In the genomic region with DNA sequence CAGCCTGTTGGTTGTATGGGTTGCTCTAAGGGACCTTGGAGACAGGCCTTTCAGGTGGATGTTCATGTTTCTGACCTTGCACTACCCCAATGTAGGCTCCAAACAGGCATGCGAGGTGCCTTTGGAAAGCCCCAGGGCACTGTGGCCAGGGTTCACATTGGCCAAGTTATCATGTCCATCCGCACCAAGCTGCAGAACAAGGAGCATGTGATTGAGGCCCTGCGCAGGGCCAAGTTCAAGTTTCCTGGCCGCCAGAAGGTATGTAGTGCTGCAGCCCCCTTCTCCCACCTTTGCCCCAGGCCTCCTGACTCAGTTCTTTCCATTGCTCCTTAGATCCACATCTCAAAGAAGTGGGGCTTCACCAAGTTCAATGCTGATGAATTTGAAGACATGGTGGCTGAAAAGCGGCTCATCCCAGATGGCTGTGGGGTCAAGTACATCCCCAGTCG, we compare ENCODE assay signal across 6 cellular contexts. TPM values are rescaled to one million over a fixed set of nuclear protein-coding genes. Genes with fewer than 3 reads are reported as not detected.
DNase-seq lines count a peak whose midpoint lies in the region; ATAC-seq and TF ChIP-seq lines count a peak whose summit lies in the region.
"Not testable (repeated sequence)": the region's sequence is repeated elsewhere in the genome, so short reads cannot be mapped to it uniquely, and the experiment has no call there.

No MANE protein-coding gene starts in this region.

- not testable (repeated sequence) for H4K8ac ChIP-seq in mesendoderm (ENCODE audit: low read depth, low read length)

- not testable (repeated sequence) for H3K56ac ChIP-seq in mesendoderm (ENCODE audit: low read length)

- not testable (repeated sequence) for H3K9me3 Mint-ChIP-seq in CD8-positive, alpha-beta T cell; activated T-cell treated with anti-CD3 and anti-CD28 coated beads, Interleukin-2, amount 50 U/mL, for 4 hours; stimulated activated memory B cell treated with anti-CD40 and anti-IgM and Interleukin-4, amounts not matched to agents 10 μg/mL and 1 μg/mL and 100 μg/mL, for 72 hours

- not testable (repeated sequence) for H3K27me3 Mint-ChIP-seq in CD8-positive, alpha-beta T cell (ENCODE audit: low read depth); activated T-cell treated with anti-CD3 and anti-CD28 coated beads, Interleukin-2, amount 50 U/mL, for 4 hours (ENCODE audit: low read depth); stimulated activated memory B cell treated with anti-CD40 and anti-IgM and Interleukin-4, amounts not matched to agents 10 μg/mL and 1 μg/mL and 100 μg/mL, for 72 hours

- CTCF ChIA-PET in CD8-positive, alpha-beta T cell (lab: Charles Lee) = interaction anchor here (1.5 to 2.2 kb wide), 2 partner anchors 127 to 133 kb away, joined by 4 to 11 read pairs; no protein-coding TSS in a partner anchor

- H3K4me1 ChIP-seq in CD8-positive, alpha-beta T cell (ENCODE audit: insufficient read depth, low read length) = peaks cover 15% of the 10 kb centered on the region
- peaks cover 22% of the 10 kb centered on the region for H3K4me1 ChIP-seq in OCI-LY1 (ENCODE audit: insufficient read depth, low read length, severe bottlenecking)
- peaks cover 11% of the 10 kb centered on the region for H3K4me1 ChIP-seq in effector memory CD4-positive, alpha-beta T cell (ENCODE audit: control insufficient read depth, insufficient read depth, low read length, poor library complexity, severe bottlenecking)
- H3K4me1 ChIP-seq in mesendoderm (ENCODE audit: control insufficient read depth, low read depth, low read length) = not testable (repeated sequence)

- H2BK15ac ChIP-seq in mesendoderm (replicated peaks; ENCODE audit: low read depth) = not testable (repeated sequence)

- H3K4me2 ChIP-seq in OCI-LY1 (ENCODE audit: low read length) = peak overlapping the region; percentile 95; the same call in 1 of the 2 replicates
- H3K4me2 ChIP-seq in mesendoderm (ENCODE audit: low read length) = not testable (repeated sequence)

- H3K79me2 ChIP-seq in OCI-LY1 (ENCODE audit: insufficient read depth, low read length) = not testable (repeated sequence)
- peaks cover 15% of the 10 kb centered on the region for H3K79me2 ChIP-seq in mesendoderm (ENCODE audit: control insufficient read depth, insufficient read depth, low read length)

- not testable (repeated sequence) for H3K18ac ChIP-seq in mesendoderm (ENCODE audit: low read length)

- H3K9me3 ChIP-seq in CD8-positive, alpha-beta T cell (ENCODE audit: low read length); OCI-LY1 (ENCODE audit: low read length); effector memory CD4-positive, alpha-beta T cell (ENCODE audit: control insufficient read depth, low read length): not testable (repeated sequence)

- not testable (repeated sequence) for H3K27me3 ChIP-seq in CD8-positive, alpha-beta T cell (ENCODE audit: insufficient read depth, low read length); OCI-LY1 (ENCODE audit: insufficient read depth, low read length); effector memory CD4-positive, alpha-beta T cell (replicated peaks; ENCODE audit: control insufficient read depth, insufficient read depth, low read length, poor library complexity, severe bottlenecking); mesendoderm (ENCODE audit: insufficient read depth, low read length, poor library complexity)

- H4K20me1 ChIP-seq in OCI-LY1 (ENCODE audit: insufficient read depth, low read length) = not testable (repeated sequence)

- H3K4me1 Mint-ChIP-seq in CD8-positive, alpha-beta T cell (ENCODE audit: low read depth) = peaks cover 25% of the 10 kb centered on the region
- H3K4me1 Mint-ChIP-seq in activated T-cell treated with anti-CD3 and anti-CD28 coated beads, Interleukin-2, amount 50 U/mL, for 4 hours (ENCODE audit: low read depth) = not testable (repeated sequence)
- peaks cover 14% of the 10 kb centered on the region for H3K4me1 Mint-ChIP-seq in stimulated activated memory B cell treated with anti-CD40 and anti-IgM and Interleukin-4, amounts not matched to agents 10 μg/mL and 1 μg/mL and 100 μg/mL, for 72 hours

- H3K36me3 ChIP-seq in CD8-positive, alpha-beta T cell (ENCODE audit: insufficient read depth, low read length) = peaks cover 21% of the 10 kb centered on the region
- H3K36me3 ChIP-seq in OCI-LY1 (ENCODE audit: insufficient read depth, low read length) (peaks cover 34% of the 10 kb centered on the region), mesendoderm (ENCODE audit: control insufficient read depth, insufficient read depth, low read length) (peaks cover 12% of the 10 kb centered on the region)
- H3K36me3 ChIP-seq in effector memory CD4-positive, alpha-beta T cell (ENCODE audit: control insufficient read depth, insufficient read depth, low read length) = peaks cover 12% of the 10 kb centered on the region

- H2AFZ ChIP-seq in OCI-LY1 (ENCODE audit: low read length) = not testable (repeated sequence)

- H3K79me1 ChIP-seq in mesendoderm (ENCODE audit: low read length) = not testable (repeated sequence)

- H3K36me3 Mint-ChIP-seq in CD8-positive, alpha-beta T cell = peaks cover 45% of the 10 kb centered on the region
- peaks cover 18% of the 10 kb centered on the region for H3K36me3 Mint-ChIP-seq in activated T-cell treated with anti-CD3 and anti-CD28 coated beads, Interleukin-2, amount 50 U/mL, for 4 hours (ENCODE audit: insufficient read depth)
- H3K36me3 Mint-ChIP-seq in stimulated activated memory B cell treated with anti-CD40 and anti-IgM and Interleukin-4, amounts not matched to agents 10 μg/mL and 1 μg/mL and 100 μg/mL, for 72 hours = peaks cover 27% of the 10 kb centered on the region

- WGBS in mesendoderm (ENCODE audit: extremely low coverage, insufficient coverage, low lambda C conversion rate) = no CpG with 5 or more reads among the region's 6 CpGs

- peak overlapping the region; percentile 96 for H3K4me3 Mint-ChIP-seq in CD8-positive, alpha-beta T cell
- peak overlapping the region; percentile 97 for H3K4me3 Mint-ChIP-seq in activated T-cell treated with anti-CD3 and anti-CD28 coated beads, Interleukin-2, amount 50 U/mL, for 4 hours
- peak overlapping the region; percentile 99 for H3K4me3 Mint-ChIP-seq in stimulated activated memory B cell treated with anti-CD40 and anti-IgM and Interleukin-4, amounts not matched to agents 10 μg/mL and 1 μg/mL and 100 μg/mL, for 72 hours

- H2BK120ac ChIP-seq in mesendoderm (ENCODE audit: low read depth, low read length) = not testable (repeated sequence)

- not testable (repeated sequence) for H3K4ac ChIP-seq in mesendoderm (ENCODE audit: low read depth, low read length)

- peak overlapping the region; percentile 99 for H3K27ac Mint-ChIP-seq in CD8-positive, alpha-beta T cell
- not testable (repeated sequence) for H3K27ac Mint-ChIP-seq in stimulated activated memory B cell treated with anti-CD40 and anti-IgM and Interleukin-4, amounts not matched to agents 10 μg/mL and 1 μg/mL and 100 μg/mL, for 72 hours

- not testable (repeated sequence) for H3K9me2 ChIP-seq in OCI-LY1 (ENCODE audit: low read depth, low read length)

- H3K9ac ChIP-seq in OCI-LY1 (ENCODE audit: low read length) = not testable (repeated sequence)
- peak overlapping the region; percentile 99 for H3K9ac ChIP-seq in mesendoderm (ENCODE audit: low read length)

- peak overlapping the region; percentile 99 for H3K27ac ChIP-seq in CD8-positive, alpha-beta T cell (ENCODE audit: low read depth, low read length)
- H3K27ac ChIP-seq in OCI-LY1 (ENCODE audit: low read depth, low read length, poor library complexity, severe bottlenecking) = peak overlapping the region; percentile 97
- H3K27ac ChIP-seq in effector memory CD4-positive, alpha-beta T cell (ENCODE audit: insufficient read depth, low read length, poor library complexity, severe bottlenecking) = peak overlapping the region; percentile 96
- H3K27ac ChIP-seq in mesendoderm (ENCODE audit: low read depth, low read length) = not testable (repeated sequence)

- DNase-seq in CD8-positive, alpha-beta T cell; activated T-cell treated with anti-CD3 and anti-CD28 coated beads, Interleukin-2, amount 50 U/mL, for 4 hours; effector memory CD4-positive, alpha-beta T cell; mesendoderm: not testable (repeated sequence)

- H3F3A ChIP-seq in OCI-LY1 (ENCODE audit: insufficient read depth, low read length) = peaks cover 10% of the 10 kb centered on the region

- H2AK5ac ChIP-seq in mesendoderm (ENCODE audit: low read length) = not testable (repeated sequence)

- POLR2A ChIA-PET in CD8-positive, alpha-beta T cell (lab: Charles Lee) = interaction anchor here (0.7 to 6.2 kb wide), 5 partner anchors 11 to 116 kb away, joined by 3 to 50 read pairs (median 23); a partner anchor contains a TSS

- H3K4me3 ChIP-seq in CD8-positive, alpha-beta T cell (ENCODE audit: low read depth, low read length); OCI-LY1 (ENCODE audit: low read depth, low read length, poor library complexity, severe bottlenecking); effector memory CD4-positive, alpha-beta T cell (ENCODE audit: insufficient read depth, low read depth, low read length, poor library complexity, severe bottlenecking); mesendoderm (ENCODE audit: low read length): not testable (repeated sequence)

- not testable (repeated sequence) for H4K5ac ChIP-seq in mesendoderm (ENCODE audit: low read length)

- H3K23ac ChIP-seq in mesendoderm (ENCODE audit: low read length) = not testable (repeated sequence)

- intact Hi-C loops in CD8-positive, alpha-beta T cell (cut with DNase I, micrococcal nuclease) = not testable (repeated sequence)

- ATAC-seq in CD8-positive, alpha-beta T cell; activated T-cell treated with anti-CD3 and anti-CD28 coated beads, Interleukin-2, amount 50 U/mL, for 4 hours; stimulated activated memory B cell treated with anti-CD40 and anti-IgM and Interleukin-4, amounts not matched to agents 10 μg/mL and 1 μg/mL and 100 μg/mL, for 72 hours: not testable (repeated sequence)

- TF ChIP-seq CTCF in CD8-positive, alpha-beta T cell (IDR thresholded peaks at IDR 0.05); OCI-LY1 (IDR thresholded peaks at IDR 0.05; ENCODE audit: low read length): not testable (repeated sequence)

- not testable (repeated sequence) for H2BK5ac ChIP-seq in mesendoderm (ENCODE audit: low read length)

RNA-seq across cellular contexts. Expression of a gene that starts 2.2 kb away (rescaled TPM):
- total RNA-seq in CD8-positive, alpha-beta T cell = 1,000 to 10,000 TPM; 6,105 to 6,263 TPM
- 1,000 to 10,000 TPM; 3,297 to 3,503 (median 3,452) TPM for total RNA-seq in activated T-cell treated with anti-CD3 and anti-CD28 coated beads, Interleukin-2, amount 50 U/mL, for 4 hours
- polyA plus RNA-seq in mesendoderm (2013, experiment 1 of 2) = 3,546 TPM
- 3,495 TPM for polyA plus RNA-seq in mesendoderm (2013, experiment 2 of 2)

RNA-seq across cellular contexts. Expression of a gene that starts 8.7 kb away (rescaled TPM):
- total RNA-seq in CD8-positive, alpha-beta T cell = 10 to 100 TPM; 19.3 to 19.7 TPM
- 1 to 10 TPM; 4.0 to 7.3 (median 5.1) TPM for total RNA-seq in activated T-cell treated with anti-CD3 and anti-CD28 coated beads, Interleukin-2, amount 50 U/mL, for 4 hours
- 3.5 TPM for polyA plus RNA-seq in mesendoderm (2013, experiment 1 of 2)
- 3.4 TPM for polyA plus RNA-seq in mesendoderm (2013, experiment 2 of 2)

RNA-seq across cellular contexts. Expression of a gene that starts 10.9 kb away (rescaled TPM):
- total RNA-seq in CD8-positive, alpha-beta T cell = 10 to 100 TPM; 48.9 to 52.3 TPM
- 10 to 100 TPM; 37.9 to 39.3 (median 38.2) TPM for total RNA-seq in activated T-cell treated with anti-CD3 and anti-CD28 coated beads, Interleukin-2, amount 50 U/mL, for 4 hours
- 10.0 TPM for polyA plus RNA-seq in mesendoderm (2013, experiment 1 of 2)
- 9.7 TPM for polyA plus RNA-seq in mesendoderm (2013, experiment 2 of 2)

RNA-seq across cellular contexts. Expression of a gene that starts 21.3 kb away (rescaled TPM):
- total RNA-seq in CD8-positive, alpha-beta T cell = 100 to 1,000 TPM; 176 TPM
- 100 to 1,000 TPM; 107 to 113 (median 111) TPM for total RNA-seq in activated T-cell treated with anti-CD3 and anti-CD28 coated beads, Interleukin-2, amount 50 U/mL, for 4 hours
- 45.5 TPM for polyA plus RNA-seq in mesendoderm (2013, experiment 1 of 2)
- polyA plus RNA-seq in mesendoderm (2013, experiment 2 of 2) = 46.7 TPM

RNA-seq across cellular contexts. Expression of a gene that starts 26.0 kb away (rescaled TPM):
- total RNA-seq in CD8-positive, alpha-beta T cell = 1,000 to 10,000 TPM; 1,274 to 1,333 TPM
- total RNA-seq in activated T-cell treated with anti-CD3 and anti-CD28 coated beads, Interleukin-2, amount 50 U/mL, for 4 hours = 100 to 1,000 TPM; 765 to 924 (median 866) TPM
- 552 TPM for polyA plus RNA-seq in mesendoderm (2013, experiment 1 of 2)
- 515 TPM for polyA plus RNA-seq in mesendoderm (2013, experiment 2 of 2)
